ENCODE assay signal across 8 cellular contexts in genomic region chr19:27792576-27793127, GRCh38.
DNase-seq lines count a peak whose midpoint lies in the region; ATAC-seq and TF ChIP-seq lines count a peak whose summit lies in the region.

No MANE protein-coding gene starts in this region.

- no peaks in the 10 kb centered on the region for H3K27me3 Mint-ChIP-seq in activated CD4-positive, alpha-beta T cell treated with anti-CD3 and anti-CD28 coated beads for 36 hours
- H3K27me3 Mint-ChIP-seq in activated naive CD8-positive, alpha-beta T cell treated with anti-CD3 and anti-CD28 coated beads, Interleukin-2, amount 10 ng/mL, durations not matched to agents 7 days and 5 days = no peaks in the 10 kb centered on the region

- H3K4me3 ChIP-seq in kidney epithelial cell (ENCODE audit: low read depth, low read length) (peak overlapping the region; percentile 98), testis (peak overlapping the region; percentile 69 to 92)

- TF ChIP-seq CTCF in kidney epithelial cell (IDR thresholded peaks at IDR 0.05; ENCODE audit: insufficient read depth, low read length, poor library complexity, severe bottlenecking) (no peak), testis (IDR thresholded peaks at IDR 0.05) (no peak)

- CTCF ChIA-PET in activated CD4-positive, alpha-beta T cell treated with anti-CD3 and anti-CD28 coated beads for 36 hours (lab: Charles Lee) = interaction anchor here (0.6 to 1.4 kb wide), 3 partner anchors 10 to 1486 kb away, joined by 3 to 5 read pairs (median 3); no protein-coding TSS in a partner anchor

- POLR2A ChIA-PET in activated CD4-positive, alpha-beta T cell treated with anti-CD3 and anti-CD28 coated beads for 36 hours (lab: Charles Lee) = no interaction called here
- POLR2A ChIA-PET in activated naive CD8-positive, alpha-beta T cell treated with anti-CD3 and anti-CD28 coated beads, Interleukin-2, amount 10 ng/mL, durations not matched to agents 7 days and 5 days (lab: Charles Lee) = interaction anchor here (1.0 to 1.6 kb wide), 2 partner anchors 12 to 1814 kb away, joined by 4 to 5 read pairs; partner anchors contain the start of gene POP4

- TF ChIP-seq POLR2A in testis (IDR thresholded peaks at IDR 0.05) = no peak

- H3K4me3 Mint-ChIP-seq in activated CD4-positive, alpha-beta T cell treated with anti-CD3 and anti-CD28 coated beads for 36 hours = peak overlapping the region; percentile 96
- peak overlapping the region; percentile 99 for H3K4me3 Mint-ChIP-seq in activated naive CD8-positive, alpha-beta T cell treated with anti-CD3 and anti-CD28 coated beads, Interleukin-2, amount 10 ng/mL, durations not matched to agents 7 days and 5 days

- no peaks in the 10 kb centered on the region for H3K36me3 ChIP-seq in kidney epithelial cell (ENCODE audit: control insufficient read depth, insufficient read depth, low read length)
- H3K36me3 ChIP-seq in testis (ENCODE audit: low read depth, missing control alignments) = no peaks in the 10 kb centered on the region

- H3K9me3 ChIP-seq in testis = no peaks in the 10 kb centered on the region

- ATAC-seq in activated CD4-positive, alpha-beta T cell treated with anti-CD3 and anti-CD28 coated beads for 36 hours = no peak
- no peak for ATAC-seq in activated naive CD8-positive, alpha-beta T cell treated with anti-CD3 and anti-CD28 coated beads, Interleukin-2, amount 10 ng/mL, durations not matched to agents 7 days and 5 days (ENCODE audit: low read depth)
- ATAC-seq in GM21576 (IDR thresholded peaks at IDR 0.05; ENCODE audit: unreplicated experiment) = no peak
- no peak for ATAC-seq in GM19023 (IDR thresholded peaks at IDR 0.05; ENCODE audit: unreplicated experiment)

- no peaks in the 10 kb centered on the region for H3K9me3 Mint-ChIP-seq in activated CD4-positive, alpha-beta T cell treated with anti-CD3 and anti-CD28 coated beads for 36 hours (ENCODE audit: low read depth)
- peaks cover 5% of the 10 kb centered on the region for H3K9me3 Mint-ChIP-seq in activated naive CD8-positive, alpha-beta T cell treated with anti-CD3 and anti-CD28 coated beads, Interleukin-2, amount 10 ng/mL, durations not matched to agents 7 days and 5 days

- intact Hi-C loops in activated CD4-positive, alpha-beta T cell treated with anti-CD3 and anti-CD28 coated beads for 36 hours (cut with DNase I, micrococcal nuclease) = loop anchor here in 1 of 2 experiments (2.0 to 10.0 kb wide), 2 partner anchors 1420 to 1812 kb away; partner anchors contain the start of genes POP4 and UQCRFS1
- intact Hi-C loops in testis (cut with DNase I; ENCODE audit: low total_unique reads) = no loop called here

- H3K4me1 Mint-ChIP-seq in activated CD4-positive, alpha-beta T cell treated with anti-CD3 and anti-CD28 coated beads for 36 hours = peaks cover 15% of the 10 kb centered on the region
- H3K4me1 Mint-ChIP-seq in activated naive CD8-positive, alpha-beta T cell treated with anti-CD3 and anti-CD28 coated beads, Interleukin-2, amount 10 ng/mL, durations not matched to agents 7 days and 5 days = peaks cover 25% of the 10 kb centered on the region

- peak overlapping the region; percentile 81 to 91 for H3K27ac ChIP-seq in testis

- WGBS in testis, 2 donors = 7% methylated on average over 6 of the region's 6 CpGs

- DNase-seq in activated CD4-positive, alpha-beta T cell treated with anti-CD3 and anti-CD28 coated beads for 36 hours = no peak
- DNase-seq in activated CD4-positive, alpha-beta T cell treated with anti-CD3 and anti-CD28 coated beads, Interleukin-2, amount 50 U/mL, for 4 hours = no peak
- no peak for DNase-seq in activated naive CD8-positive, alpha-beta T cell treated with anti-CD3 and anti-CD28 coated beads, Interleukin-2, amount 10 ng/mL, durations not matched to agents 7 days and 5 days
- DNase-seq in kidney epithelial cell (ENCODE audit: low read depth) (no peak), testis (no peak), NCI-H187 (lab: John Stamatoyannopoulos, UW) (no peak)

- H3K4me1 ChIP-seq in testis = peaks cover 9% of the 10 kb centered on the region

- H3K27me3 ChIP-seq in kidney epithelial cell (ENCODE audit: control insufficient read depth, insufficient read depth, low read length) (no peaks in the 10 kb centered on the region), testis (no peaks in the 10 kb centered on the region)

- peak overlapping the region; percentile 99 for H3K27ac Mint-ChIP-seq in activated CD4-positive, alpha-beta T cell treated with anti-CD3 and anti-CD28 coated beads for 36 hours
- peak overlapping the region; percentile 98 for H3K27ac Mint-ChIP-seq in activated naive CD8-positive, alpha-beta T cell treated with anti-CD3 and anti-CD28 coated beads, Interleukin-2, amount 10 ng/mL, durations not matched to agents 7 days and 5 days

- peaks cover 36% of the 10 kb centered on the region for H3K36me3 Mint-ChIP-seq in activated CD4-positive, alpha-beta T cell treated with anti-CD3 and anti-CD28 coated beads for 36 hours (ENCODE audit: low read depth)
- H3K36me3 Mint-ChIP-seq in activated naive CD8-positive, alpha-beta T cell treated with anti-CD3 and anti-CD28 coated beads, Interleukin-2, amount 10 ng/mL, durations not matched to agents 7 days and 5 days = peaks cover 25% of the 10 kb centered on the region
